ENCODE assay signal across 8 cellular contexts in genomic region chr17:29149431-29150064, GRCh38. TPM values are rescaled to one million over a fixed set of nuclear protein-coding genes. Genes with fewer than 3 reads are reported as not detected.
A peak's percentile ranks its signal among the peaks of the same experiment; 100 is the strongest.
DNase-seq lines count a peak whose midpoint lies in the region; ATAC-seq and TF ChIP-seq lines count a peak whose summit lies in the region.

No MANE protein-coding gene starts in this region.

- H3K9ac ChIP-seq in adipocyte (ENCODE audit: low read length) = peak overlapping the region; percentile 77

- H3K9me3 ChIP-seq in adipocyte (ENCODE audit: control insufficient read depth, low read length) (no peaks in the 10 kb centered on the region), tibial artery (no peaks in the 10 kb centered on the region)

- H3K27me3 Mint-ChIP-seq in IgD-negative memory B cell = no peaks in the 10 kb centered on the region

- H3K9me3 Mint-ChIP-seq in IgD-negative memory B cell = no peaks in the 10 kb centered on the region

- peak overlapping the region; percentile 69 to 84 for H3K27ac ChIP-seq in tibial artery

- H3K27me3 ChIP-seq in adipocyte (replicated peaks; ENCODE audit: control insufficient read depth, insufficient read depth, low read length) (no peaks in the 10 kb centered on the region), tibial artery (no peaks in the 10 kb centered on the region)

- peaks cover 26% of the 10 kb centered on the region for H3K4me1 ChIP-seq in adipocyte (ENCODE audit: control insufficient read depth, insufficient read depth, low read length)
- H3K4me1 ChIP-seq in tibial artery = peaks cover 0 to 35% (median 17%) of the 10 kb centered on the region in 4 donors

- WGBS in lower leg skin, 2 donors = 10 to 29% methylated on average over 4 to 7 of the region's 8 CpGs

- TF ChIP-seq POLR2A in lower leg skin (IDR thresholded peaks at IDR 0.05) = no peak

- DNase-seq in DMS 273 (lab: John Stamatoyannopoulos, UW; ENCODE audit: unreplicated experiment) (peak; percentile 90), adipocyte (ENCODE audit: low read depth) (peak; percentile 48), left lobe of liver (ENCODE audit: low spot score) (peak; percentile 67), tibial artery (peak in 1 of 2 donors; percentile 76), lower leg skin (ENCODE audit: low spot score in 2 of 2) (no peak), NCI-H774 (lab: John Stamatoyannopoulos, UW) (no peak)

- peaks cover 33 to 37% (median 36%) of the 10 kb centered on the region in 3 donors for H3K4me1 Mint-ChIP-seq in IgD-negative memory B cell

- peak overlapping the region; percentile 77 for H3K4me3 ChIP-seq in adipocyte (ENCODE audit: low read length)
- peak overlapping the region; percentile 50 to 62 for H3K4me3 ChIP-seq in tibial artery
- H3K4me3 ChIP-seq in lower leg skin (ENCODE audit: low read depth, poor library complexity, severe bottlenecking) = no peak overlapping the region

- ATAC-seq in left lobe of liver (peak; percentile 1), GM19328 (IDR thresholded peaks at IDR 0.05; ENCODE audit: unreplicated experiment) (no peak)

- no peaks in the 10 kb centered on the region for H3K36me3 Mint-ChIP-seq in IgD-negative memory B cell

- peak overlapping the region; percentile 77 to 94 (median 86) for H3K4me3 Mint-ChIP-seq in IgD-negative memory B cell

- no peak for TF ChIP-seq CTCF in tibial artery (IDR thresholded peaks at IDR 0.05)
- TF ChIP-seq CTCF in lower leg skin (IDR thresholded peaks at IDR 0.05) = no peak

- H3K36me3 ChIP-seq in adipocyte (ENCODE audit: control insufficient read depth, insufficient read depth, low read length, severe bottlenecking) (no peaks in the 10 kb centered on the region), tibial artery (no peaks in the 10 kb centered on the region)

- intact Hi-C loops in tibial artery (cut with DNase I; ENCODE audit: low total_unique reads) (loop anchor here (2.0 kb wide), 2 partner anchors 67 to 143 kb away; no protein-coding TSS in a partner anchor), lower leg skin (cut with DNase I; ENCODE audit: low total_unique reads) (loop anchor here (2.0 kb wide), 2 partner anchors 69 to 143 kb away; no protein-coding TSS in a partner anchor)

- peak overlapping the region; percentile 90 to 96 (median 93) for H3K27ac Mint-ChIP-seq in IgD-negative memory B cell

RNA-seq across cellular contexts. Expression of gene MYO18A, which starts 30.6 kb away (rescaled TPM):
- 39.6 TPM for polyA plus RNA-seq in IgD-negative memory B cell
- 109 TPM for total RNA-seq in left lobe of liver
- 100 to 1,000 TPM in 1 of 4 donors, 10 to 100 TPM in 3; 87.3 to 123 (median 94.0) TPM for total RNA-seq in lower leg skin

Comparison
In these comparisons a context has a peak if more than half of its experiments do, and no peak if none do; other contexts are left out.
1. DNase-seq: peak in DMS 273 (single experiment), adipocyte (single experiment) and left lobe of liver (single experiment); none in lower leg skin (0 of 2) and NCI-H774 (single experiment).